ENCODE assay signal across 15 cellular contexts in genomic region chr12:124440841-124441381, GRCh38.
DNase-seq lines count a peak whose midpoint lies in the region; ATAC-seq and TF ChIP-seq lines count a peak whose summit lies in the region.
"Had no signal": no experiment of that assay in that cellular context is flagged by ENCODE, and none has a peak within 500 bp of the region (broad histone marks: within the 10 kb centered on the region; RNA-seq: fewer than 3 reads in every experiment).

No MANE protein-coding gene starts in this region.

- TF ChIP-seq CTCF in GM23338 (conservative IDR thresholded peaks at IDR 0.05; ENCODE audit: low read depth in 2 of 2) (no peak), brain (conservative IDR thresholded peaks at IDR 0.05) (no peak), stomach (IDR thresholded peaks at IDR 0.05) (no peak), nephron progenitor cell (IDR thresholded peaks at IDR 0.05) (no peak)

- H3K27me3 Mint-ChIP-seq in GM23338 (ENCODE audit: insufficient read depth, low read depth, poor library complexity) (peaks cover 22% of the 10 kb centered on the region), brain (no peaks in the 10 kb centered on the region), nephron progenitor cell (ENCODE audit: low read depth, poor library complexity) (peaks cover 2% of the 10 kb centered on the region)

- 0 out of 3 replicates have a peak overlapping the region, but pooled peaks have one; percentile 4 for H3K4me3 Mint-ChIP-seq in GM23338
- no peak overlapping the region for H3K4me3 Mint-ChIP-seq in brain
- no peak overlapping the region for H3K4me3 Mint-ChIP-seq in nephron progenitor cell

- H3K36me3 ChIP-seq in GM23338 (ENCODE audit: insufficient read depth) (no peaks in the 10 kb centered on the region), stomach (peaks cover 13 to 81% (median 67%) of the 10 kb centered on the region in 4 donors)

- H3K27me3 ChIP-seq in GM23338 (ENCODE audit: insufficient read depth) (no peaks in the 10 kb centered on the region), stomach (no peaks in the 10 kb centered on the region)

- no peak for TF ChIP-seq POLR2A in stomach (IDR thresholded peaks at IDR 0.05)

- peak overlapping the region; percentile 71; the same call in 1 of the 2 replicates for H3K27ac Mint-ChIP-seq in GM23338
- H3K27ac Mint-ChIP-seq in brain: peak overlapping the region; percentile 14 to 61 (median 49)
- H3K27ac Mint-ChIP-seq in nephron progenitor cell: no peak overlapping the region

- no peak overlapping the region for H2AFZ ChIP-seq in GM23338

- DNase-seq in GM23338 (ENCODE audit: low spot score): no peak
- peak; percentile 50 for DNase-seq in left ventricle myocardium superior
- no peak for DNase-seq in stomach
- DNase-seq in NCI-H526 (lab: John Stamatoyannopoulos, UW): no peak
- no peak for DNase-seq in nephron progenitor cell
- DNase-seq in NOMO-1 treated with DMSO at 0.1 percent for 48 hours (lab: John Stamatoyannopoulos, UW; ENCODE audit: unreplicated experiment): no peak
- DNase-seq: activated effector memory CD4-positive, alpha-beta T cell treated with anti-CD3 and anti-CD28 coated beads, Interleukin-2, amount 50 U/mL, for 16 hours; erythroblast; GOT3; NCI-H1092; small intestine; stimulated activated CD8-positive, alpha-beta memory T cell treated with anti-CD3 and anti-CD28 coated beads, Interleukin-4, amount 100 ng/mL, for 48 hours had no signal

- H3K4me2 ChIP-seq in GM23338: no peak overlapping the region

- H3K9me2 ChIP-seq in GM23338 (ENCODE audit: insufficient read depth): no peaks in the 10 kb centered on the region

- no peaks in the 10 kb centered on the region for H3K9me3 ChIP-seq in stomach

- H3K4me1 Mint-ChIP-seq in GM23338 (peaks cover 22% of the 10 kb centered on the region), brain (peaks cover 50% of the 10 kb centered on the region), nephron progenitor cell (peaks cover 33% of the 10 kb centered on the region)

- H3K36me3 Mint-ChIP-seq in GM23338 (ENCODE audit: low read depth) (peaks cover 34% of the 10 kb centered on the region), brain (peaks cover 28% of the 10 kb centered on the region), nephron progenitor cell (ENCODE audit: low read depth) (peaks cover 23% of the 10 kb centered on the region)

- H3K79me2 ChIP-seq in GM23338 (replicated peaks; ENCODE audit: insufficient read depth): peaks cover 17% of the 10 kb centered on the region

- H3K4me1 ChIP-seq in GM23338 (ENCODE audit: insufficient read depth) (no peaks in the 10 kb centered on the region), stomach (peaks cover 6 to 45% (median 26%) of the 10 kb centered on the region in 4 donors)

- H3K4me3 ChIP-seq in GM23338 (no peak overlapping the region), stomach (no peak overlapping the region)

- intact Hi-C loops in left ventricle myocardium superior (cut with micrococcal nuclease): no loop called here
- intact Hi-C loops in stomach (cut with DNase I; ENCODE audit: low total_unique reads): no loop called here

- no peak overlapping the region for H3K27ac ChIP-seq in GM23338 (ENCODE audit: low read depth)
- H3K27ac ChIP-seq in stomach: peak overlapping the region; percentile 44 to 66 (median 57)

- H4K20me1 ChIP-seq in GM23338 (replicated peaks; ENCODE audit: insufficient read depth): peaks cover 7% of the 10 kb centered on the region; the same call in 1 of the 2 replicates

- H3F3A ChIP-seq in GM23338 (replicated peaks; ENCODE audit: low read depth): peaks cover 18% of the 10 kb centered on the region

- ATAC-seq in GM23338 (no peak), left ventricle myocardium superior (peak; percentile 27), GM19324 (IDR thresholded peaks at IDR 0.05; ENCODE audit: low FRiP score, unreplicated experiment) (no peak)
- ATAC-seq: activated CD4-positive, CD25-positive, alpha-beta regulatory T cell treated with anti-CD3 and anti-CD28 coated beads, Interleukin-2, amount 50 U/mL, for 24 hours had no signal

- 69 to 88% (median 78%) methylated on average over 13 of the region's 13 CpGs for WGBS in stomach, 5 donors

- no peak for TF ChIP-seq EP300 in stomach (IDR thresholded peaks at IDR 0.05)

- H3K9me3 Mint-ChIP-seq in GM23338: peaks cover 4% of the 10 kb centered on the region; the same call in 1 of the 3 replicates
- H3K9me3 Mint-ChIP-seq in brain: peaks cover 0 to 2% (median 0%) of the 10 kb centered on the region in 5 experiments
- no peaks in the 10 kb centered on the region for H3K9me3 Mint-ChIP-seq in nephron progenitor cell

TF ChIP-seq in GM23338, 12 proteins besides CTCF, POLR2A, EP300 and RAD21 (continues in another document):
- TF ChIP-seq ZNF331 (CRISPR knock-in tag; IDR thresholded peaks at IDR 0.05; ENCODE audit: low read depth): no peak
- TF ChIP-seq NANOG (IDR thresholded peaks at IDR 0.05; ENCODE audit: borderline replicate concordance): no peak
- no peak for TF ChIP-seq CREB1 (CRISPR knock-in tag; IDR thresholded peaks at IDR 0.05; ENCODE audit: low read depth)
- no peak for TF ChIP-seq EZH2phosphoT487 (IDR thresholded peaks at IDR 0.05; ENCODE audit: unreplicated experiment)
- no peak for TF ChIP-seq STAT1 (IDR thresholded peaks at IDR 0.05; ENCODE audit: unreplicated experiment)
- no peak for TF ChIP-seq POLR2AphosphoS5 (IDR thresholded peaks at IDR 0.05; ENCODE audit: low read depth)
- TF ChIP-seq JUNB (IDR thresholded peaks at IDR 0.05; ENCODE audit: unreplicated experiment): no peak
- TF ChIP-seq ZNF114 (CRISPR knock-in tag; IDR thresholded peaks at IDR 0.05): no peak
- no peak for TF ChIP-seq ETS1 (IDR thresholded peaks at IDR 0.05)
- no peak for TF ChIP-seq EZH2 (IDR thresholded peaks at IDR 0.05; ENCODE audit: low read depth, unreplicated experiment)
- TF ChIP-seq ZNF462 (CRISPR knock-in tag; IDR thresholded peaks at IDR 0.05): no peak
